In the genomic region with DNA sequence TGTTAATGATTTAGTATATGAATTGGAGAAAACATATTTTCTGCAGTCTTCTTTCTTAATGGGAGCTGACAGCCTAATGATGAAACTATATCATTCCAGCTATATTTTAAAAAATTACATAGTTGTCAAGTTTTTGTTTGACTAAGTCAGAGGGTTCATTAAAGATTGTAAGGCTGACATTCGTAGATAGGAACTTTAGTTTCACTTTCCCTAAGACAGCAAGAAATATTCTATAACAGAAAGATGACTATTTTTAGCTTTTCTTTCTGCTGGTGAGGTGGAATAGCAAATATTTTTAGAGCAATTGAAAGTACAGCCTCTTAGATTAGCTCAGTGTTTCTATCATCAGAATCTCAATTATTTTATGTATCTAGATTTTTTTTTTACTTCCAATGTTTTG, we compare ENCODE assay signal across 1 cellular context.
TF ChIP-seq lines count a peak whose summit lies in the region.

No MANE protein-coding gene starts in this region.

TF ChIP-seq in K562, 482 proteins besides CTCF, POLR2A, EP300 and RAD21 (continued from another document):
- TF ChIP-seq, protein P1, sequence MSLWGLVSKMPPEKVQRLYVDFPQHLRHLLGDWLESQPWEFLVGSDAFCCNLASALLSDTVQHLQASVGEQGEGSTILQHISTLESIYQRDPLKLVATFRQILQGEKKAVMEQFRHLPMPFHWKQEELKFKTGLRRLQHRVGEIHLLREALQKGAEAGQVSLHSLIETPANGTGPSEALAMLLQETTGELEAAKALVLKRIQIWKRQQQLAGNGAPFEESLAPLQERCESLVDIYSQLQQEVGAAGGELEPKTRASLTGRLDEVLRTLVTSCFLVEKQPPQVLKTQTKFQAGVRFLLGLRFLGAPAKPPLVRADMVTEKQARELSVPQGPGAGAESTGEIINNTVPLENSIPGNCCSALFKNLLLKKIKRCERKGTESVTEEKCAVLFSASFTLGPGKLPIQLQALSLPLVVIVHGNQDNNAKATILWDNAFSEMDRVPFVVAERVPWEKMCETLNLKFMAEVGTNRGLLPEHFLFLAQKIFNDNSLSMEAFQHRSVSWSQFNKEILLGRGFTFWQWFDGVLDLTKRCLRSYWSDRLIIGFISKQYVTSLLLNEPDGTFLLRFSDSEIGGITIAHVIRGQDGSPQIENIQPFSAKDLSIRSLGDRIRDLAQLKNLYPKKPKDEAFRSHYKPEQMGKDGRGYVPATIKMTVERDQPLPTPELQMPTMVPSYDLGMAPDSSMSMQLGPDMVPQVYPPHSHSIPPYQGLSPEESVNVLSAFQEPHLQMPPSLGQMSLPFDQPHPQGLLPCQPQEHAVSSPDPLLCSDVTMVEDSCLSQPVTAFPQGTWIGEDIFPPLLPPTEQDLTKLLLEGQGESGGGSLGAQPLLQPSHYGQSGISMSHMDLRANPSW (CRISPR knock-in tag; IDR thresholded peaks at IDR 0.05): no peak
- peak; percentile 15 for TF ChIP-seq CCNT2 (IDR thresholded peaks at IDR 0.05; ENCODE audit: borderline replicate concordance, extremely low read depth, insufficient read length, low read depth, low read length)
- TF ChIP-seq PYGO2 (tag; IDR thresholded peaks at IDR 0.05): no peak
- no peak for TF ChIP-seq SETDB1 (IDR thresholded peaks at IDR 0.05; ENCODE audit: low read length)
- peak; percentile 48 for TF ChIP-seq ARID1B (IDR thresholded peaks at IDR 0.05)
- no peak for TF ChIP-seq ZNF23 (CRISPR knock-in tag; IDR thresholded peaks at IDR 0.05)
- no peak for TF ChIP-seq TEAD1 (CRISPR knock-in tag; IDR thresholded peaks at IDR 0.05)
- no peak for TF ChIP-seq GTF2A2 (tag; IDR thresholded peaks at IDR 0.05)
- no peak for TF ChIP-seq SIRT6 (IDR thresholded peaks at IDR 0.05; ENCODE audit: low read depth, low read length)
- TF ChIP-seq SRSF9 (IDR thresholded peaks at IDR 0.05; ENCODE audit: borderline replicate concordance, low read depth, low read length): no peak
- TF ChIP-seq HDAC3 (IDR thresholded peaks at IDR 0.05; ENCODE audit: borderline replicate concordance, partially characterized antibody): no peak
- no peak for TF ChIP-seq CC2D1A (IDR thresholded peaks at IDR 0.05)
- no peak for TF ChIP-seq NFATC3 (IDR thresholded peaks at IDR 0.05)
- no peak for TF ChIP-seq BACH1 (tag; IDR thresholded peaks at IDR 0.05)
TF ChIP-seq in K562: peak in this region for 12.
